In genomic region chr14:81625343-81625742, GRCh38 we compare ENCODE assay signal across 8 cellular contexts.
DNase-seq lines count a peak whose midpoint lies in the region; ATAC-seq and TF ChIP-seq lines count a peak whose summit lies in the region.

No MANE protein-coding gene starts in this region.

- peak; percentile 46 for DNase-seq in NB4 (ENCODE audit: low read depth)
- DNase-seq in SK-MEL-5 (ENCODE audit: low read depth, low spot score): peak; percentile 63
- peak; percentile 76 for DNase-seq in inferior parietal cortex (ENCODE audit: extremely low spot score)
- DNase-seq in activated T-cell treated with anti-CD3 and anti-CD28 coated beads, Interleukin-2, amount 50 U/mL, for 24 hours: no peak
- no peak for DNase-seq in natural killer cell
- no peak for DNase-seq in activated T-helper 1 cell treated with anti-CD3 and anti-CD28 coated beads, Interleukin-12 subunit alpha, Interleukin-12 subunit beta, Interleukin-2, Interleukin-4 antibody, amounts not matched to agents 30 ng/mL and 10 ng/mL and 1 ng/mL, durations not matched to agents 14 hours and 24 hours and 36 hours (ENCODE audit: low spot score)

- no peak overlapping the region for H3K27ac Mint-ChIP-seq in activated T-cell treated with anti-CD3 and anti-CD28 coated beads, Interleukin-2, amount 50 U/mL, for 24 hours
- H3K27ac Mint-ChIP-seq in natural killer cell: no peak overlapping the region
- H3K27ac Mint-ChIP-seq in activated T-helper 1 cell treated with anti-CD3 and anti-CD28 coated beads, Interleukin-12 subunit alpha, Interleukin-12 subunit beta, Interleukin-2, Interleukin-4 antibody, amounts not matched to agents 30 ng/mL and 10 ng/mL and 1 ng/mL, durations not matched to agents 14 hours and 24 hours and 36 hours: no peak overlapping the region

- no peaks in the 10 kb centered on the region for H3K36me3 Mint-ChIP-seq in activated T-cell treated with anti-CD3 and anti-CD28 coated beads, Interleukin-2, amount 50 U/mL, for 24 hours (ENCODE audit: low read depth)
- H3K36me3 Mint-ChIP-seq in natural killer cell: no peaks in the 10 kb centered on the region
- no peaks in the 10 kb centered on the region for H3K36me3 Mint-ChIP-seq in activated T-helper 1 cell treated with anti-CD3 and anti-CD28 coated beads, Interleukin-12 subunit alpha, Interleukin-12 subunit beta, Interleukin-2, Interleukin-4 antibody, amounts not matched to agents 30 ng/mL and 10 ng/mL and 1 ng/mL, durations not matched to agents 14 hours and 24 hours and 36 hours (ENCODE audit: low read depth)

- H3K9me3 Mint-ChIP-seq in activated T-cell treated with anti-CD3 and anti-CD28 coated beads, Interleukin-2, amount 50 U/mL, for 24 hours: no peaks in the 10 kb centered on the region
- H3K9me3 Mint-ChIP-seq in natural killer cell: no peaks in the 10 kb centered on the region
- H3K9me3 Mint-ChIP-seq in activated T-helper 1 cell treated with anti-CD3 and anti-CD28 coated beads, Interleukin-12 subunit alpha, Interleukin-12 subunit beta, Interleukin-2, Interleukin-4 antibody, amounts not matched to agents 30 ng/mL and 10 ng/mL and 1 ng/mL, durations not matched to agents 14 hours and 24 hours and 36 hours: no peaks in the 10 kb centered on the region

- no peak for TF ChIP-seq CTCF in NB4 (IDR thresholded peaks at IDR 0.05; ENCODE audit: low read depth, low read length)
- TF ChIP-seq CTCF in natural killer cell (IDR thresholded peaks at IDR 0.05): no peak

- in situ Hi-C loops in SK-MEL-5 (cut with HindIII; ENCODE audit: low pct_unique_long_range_greater_than_20kb, low sequenced_read_pairs): no loop called here

- TF ChIP-seq POLR2A in NB4 (IDR thresholded peaks at IDR 0.05; ENCODE audit: extremely low read depth, insufficient read length): no peak

- H3K4me3 Mint-ChIP-seq in activated T-cell treated with anti-CD3 and anti-CD28 coated beads, Interleukin-2, amount 50 U/mL, for 24 hours: no peak overlapping the region
- H3K4me3 Mint-ChIP-seq in natural killer cell: no peak overlapping the region
- no peak overlapping the region for H3K4me3 Mint-ChIP-seq in activated T-helper 1 cell treated with anti-CD3 and anti-CD28 coated beads, Interleukin-12 subunit alpha, Interleukin-12 subunit beta, Interleukin-2, Interleukin-4 antibody, amounts not matched to agents 30 ng/mL and 10 ng/mL and 1 ng/mL, durations not matched to agents 14 hours and 24 hours and 36 hours

- no peaks in the 10 kb centered on the region for H3K4me1 Mint-ChIP-seq in activated T-cell treated with anti-CD3 and anti-CD28 coated beads, Interleukin-2, amount 50 U/mL, for 24 hours (ENCODE audit: low read depth)
- no peaks in the 10 kb centered on the region for H3K4me1 Mint-ChIP-seq in natural killer cell
- H3K4me1 Mint-ChIP-seq in activated T-helper 1 cell treated with anti-CD3 and anti-CD28 coated beads, Interleukin-12 subunit alpha, Interleukin-12 subunit beta, Interleukin-2, Interleukin-4 antibody, amounts not matched to agents 30 ng/mL and 10 ng/mL and 1 ng/mL, durations not matched to agents 14 hours and 24 hours and 36 hours (ENCODE audit: low read depth): no peaks in the 10 kb centered on the region

- peaks cover 6% of the 10 kb centered on the region for H3K27me3 Mint-ChIP-seq in activated T-cell treated with anti-CD3 and anti-CD28 coated beads, Interleukin-2, amount 50 U/mL, for 24 hours
- H3K27me3 Mint-ChIP-seq in natural killer cell (ENCODE audit: low read depth in 2 of 2): no peaks in the 10 kb centered on the region
- no peaks in the 10 kb centered on the region for H3K27me3 Mint-ChIP-seq in activated T-helper 1 cell treated with anti-CD3 and anti-CD28 coated beads, Interleukin-12 subunit alpha, Interleukin-12 subunit beta, Interleukin-2, Interleukin-4 antibody, amounts not matched to agents 30 ng/mL and 10 ng/mL and 1 ng/mL, durations not matched to agents 14 hours and 24 hours and 36 hours (ENCODE audit: insufficient read depth)

- H3K4me3 ChIP-seq in NB4 (ENCODE audit: low read depth, low read length): no peak overlapping the region

- ATAC-seq in GM18517 (IDR thresholded peaks at IDR 0.05; ENCODE audit: unreplicated experiment) (peak; percentile 56), natural killer cell (no peak), GM19328 (IDR thresholded peaks at IDR 0.05; ENCODE audit: unreplicated experiment) (no peak)

- intact Hi-C loops in natural killer cell (cut with micrococcal nuclease): no loop called here
- intact Hi-C loops in activated T-helper 1 cell treated with anti-CD3 and anti-CD28 coated beads, Interleukin-12 subunit alpha, Interleukin-12 subunit beta, Interleukin-2, Interleukin-4 antibody, amounts not matched to agents 30 ng/mL and 10 ng/mL and 1 ng/mL, durations not matched to agents 14 hours and 24 hours and 36 hours (cut with micrococcal nuclease): loop anchor here (5.0 kb wide), 1 partner anchor 367 kb away; no protein-coding TSS in a partner anchor

Comparison
In these comparisons a context has a peak if more than half of its experiments do, and no peak if none do; other contexts are left out.
1. DNase-seq: peak in NB4 (single experiment), SK-MEL-5 (single experiment) and inferior parietal cortex (single experiment); none in activated T-cell treated with anti-CD3 and anti-CD28 coated beads, Interleukin-2, amount 50 U/mL, for 24 hours (single experiment), natural killer cell (single experiment) and activated T-helper 1 cell treated with anti-CD3 and anti-CD28 coated beads, Interleukin-12 subunit alpha, Interleukin-12 subunit beta, Interleukin-2, Interleukin-4 antibody, amounts not matched to agents 30 ng/mL and 10 ng/mL and 1 ng/mL, durations not matched to agents 14 hours and 24 hours and 36 hours (single experiment).